Comparison of ENCODE assay signal across 8 cellular contexts in the genomic region with DNA sequence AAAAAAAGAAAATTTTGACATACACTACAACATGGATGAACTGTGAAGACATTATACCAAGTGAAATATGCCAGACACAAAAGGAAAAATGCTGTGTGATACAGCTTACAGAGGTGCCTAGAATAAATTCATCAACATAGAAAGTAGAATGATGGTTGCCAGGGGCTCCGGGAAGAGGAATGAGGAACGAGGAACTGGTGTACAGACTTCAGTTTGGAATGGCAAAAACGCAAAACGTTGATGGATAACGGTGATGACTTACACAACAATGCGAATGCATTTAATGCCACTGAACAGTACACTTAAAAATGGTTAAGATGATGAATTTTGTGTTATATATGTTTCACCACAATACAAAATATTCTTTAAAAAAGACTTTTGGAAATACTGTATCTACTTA.
"Had no signal": no experiment of that assay in that cellular context is flagged by ENCODE, and none has a peak within 500 bp of the region (broad histone marks: within the 10 kb centered on the region; RNA-seq: fewer than 3 reads in every experiment).

No MANE protein-coding gene starts in this region.

- H3K27ac Mint-ChIP-seq: HFFc6 had no signal

- H3K4me3 ChIP-seq: GM23248, HAP-1 had no signal

- H3K27me3 Mint-ChIP-seq: IgD-negative memory B cell had no signal

- H3K27ac ChIP-seq: GM23248, HL-60 had no signal

- H3K9me3 ChIP-seq: HAP-1 had no signal

- H3K9me3 Mint-ChIP-seq: HFFc6, IgD-negative memory B cell had no signal

- FAIRE-seq: HepG2 had no signal

- H3K4me3 Mint-ChIP-seq: HFFc6, IgD-negative memory B cell had no signal

- H3K9ac ChIP-seq: GM23248 had no signal

- DNase-seq: GM23248, GOT3, H7, HFFc6 had no signal

- H2AFZ ChIP-seq: GM23248 had no signal
